11 cellular contexts compared by ENCODE assay signal in genomic region chr16:29738514-29738913, GRCh38. TPM values are rescaled to one million over a fixed set of nuclear protein-coding genes. Genes with fewer than 3 reads are reported as not detected.
DNase-seq lines count a peak whose midpoint lies in the region; ATAC-seq, FAIRE-seq and TF ChIP-seq lines count a peak whose summit lies in the region.
"Had no signal": no experiment of that assay in that cellular context is flagged by ENCODE, and none has a peak within 500 bp of the region (broad histone marks: within the 10 kb centered on the region; RNA-seq: fewer than 3 reads in every experiment).

No MANE protein-coding gene starts in this region.

- intact Hi-C loops in stomach (cut with DNase I; ENCODE audit: low total_unique reads) = no loop called here
- intact Hi-C loops in PC-3 (cut with micrococcal nuclease) = no loop called here

- peak; percentile 82 for FAIRE-seq in GM18507 (lab: Jason Lieb, UNC)

- no peaks in the 10 kb centered on the region for H3K79me2 ChIP-seq in PC-3 (ENCODE audit: low read length)

- peaks cover 0 to 21% (median 0%) of the 10 kb centered on the region in 3 donors for H3K27me3 ChIP-seq in stomach
- no peaks in the 10 kb centered on the region for H3K27me3 ChIP-seq in SJCRH30
- H3K27me3 ChIP-seq in PC-3 (ENCODE audit: low read length) = no peaks in the 10 kb centered on the region

- DNase-seq in GM18507 (ENCODE audit: extremely low spot score, insufficient read length, low read depth) = no peak
- peak; percentile 53 for DNase-seq in NAMALWA (ENCODE audit: low spot score)
- peak; percentile 29 for DNase-seq in activated naive CD4-positive, alpha-beta T cell treated with anti-CD3 and anti-CD28 coated beads, Interleukin-2, amount 50 U/mL, for 16 hours
- peak; percentile 55 for DNase-seq in stimulated activated CD4-positive, alpha-beta T cell treated with anti-CD3 and anti-CD28 coated beads, Interleukin-4, amount 100 ng/mL, for 24 hours
- no peak for DNase-seq in T1000 (lab: John Stamatoyannopoulos, UW)
- DNase-seq in stomach = no peak
- no peak for DNase-seq in SJCRH30
- DNase-seq in PC-3 = no peak
- DNase-seq: HCEC 1CT had no signal

- H3F3A ChIP-seq in PC-3 (ENCODE audit: low read length, unreplicated experiment) = no peaks in the 10 kb centered on the region

- H3K4me2 ChIP-seq in PC-3 (ENCODE audit: low read length) = no peak overlapping the region

- H3K9me3 ChIP-seq in stomach (no peaks in the 10 kb centered on the region), SJCRH30 (replicated peaks) (no peaks in the 10 kb centered on the region), PC-3 (ENCODE audit: low read length) (no peaks in the 10 kb centered on the region)

- H3K27ac ChIP-seq in stomach = no peak overlapping the region
- H3K27ac ChIP-seq in SJCRH30 = no peak overlapping the region
- H3K27ac ChIP-seq in PC-3 (ENCODE audit: low read length) = no peak overlapping the region

- no peak for TF ChIP-seq POLR2A in stomach (IDR thresholded peaks at IDR 0.05)

- WGBS in stomach, 5 donors = 32 to 46% (median 37%) methylated on average over 2 of the region's 2 CpGs

- no peaks in the 10 kb centered on the region for H3K9me2 ChIP-seq in PC-3 (replicated peaks; ENCODE audit: low read length)

- H3K4me1 ChIP-seq in stomach (no peaks in the 10 kb centered on the region), SJCRH30 (no peaks in the 10 kb centered on the region), PC-3 (ENCODE audit: insufficient read depth, low read length) (no peaks in the 10 kb centered on the region)

- no peak for TF ChIP-seq EP300 in stomach (IDR thresholded peaks at IDR 0.05)

- no peaks in the 10 kb centered on the region for H4K20me1 ChIP-seq in PC-3 (ENCODE audit: low read length)

- BruUV-seq in PC-3 (replicated peaks; lab: Mats Ljungman, UMichigan) = no TSS peak

- no peak overlapping the region for H2AFZ ChIP-seq in PC-3 (ENCODE audit: low read length)

- CTCF ChIA-PET in PC-3 (lab: Charles Lee) = no interaction called here

- TF ChIP-seq CTCF in stomach (IDR thresholded peaks at IDR 0.05) = no peak
- TF ChIP-seq CTCF in PC-3 (conservative IDR thresholded peaks at IDR 0.05; ENCODE audit: low read depth, low read length) = no peak

- H3K36me3 ChIP-seq in stomach (no peaks in the 10 kb centered on the region), SJCRH30 (no peaks in the 10 kb centered on the region), PC-3 (ENCODE audit: low read depth, low read length) (no peaks in the 10 kb centered on the region)

- POLR2A ChIA-PET in PC-3 (lab: Charles Lee; ENCODE audit: unreplicated experiment) = no interaction called here

- H3K9ac ChIP-seq in PC-3 (ENCODE audit: low read length) = no peak overlapping the region

- no peak for ATAC-seq in PC-3

- H3K4me3 ChIP-seq in stomach (no peak overlapping the region), SJCRH30 (no peak overlapping the region), PC-3 (ENCODE audit: low read length) (no peak overlapping the region)

RNA-seq across cellular contexts. Expression of gene C16orf54, which starts 7.3 kb away (rescaled TPM):
- total RNA-seq in stomach (1 to 10 TPM in 2 of 5 donors, under 1 TPM in 1, not detected in 2; 0.37 to 3.5 (median 2.3) TPM), PC-3 (2014; rRNA removed) (not detected in 2 replicates)
- polyA plus RNA-seq in stomach = under 1 TPM; 0.48 to 1.00 (median 0.92) TPM
- not detected in 2 replicates for total RNA-seq in SJCRH30 (2014; rRNA removed; shearing (Covaris generic))
- total RNA-seq: epithelial cell of proximal tubule, RPMI7951 had no signal

RNA-seq across cellular contexts. Expression of gene ZG16, which starts 39.5 kb away (rescaled TPM):
- total RNA-seq in stomach (10 to 100 TPM in 1 of 5 donors, 1 to 10 TPM in 1, not detected in 3; 1.1 to 33.6 TPM), PC-3 (2014; rRNA removed) (not detected in 2 replicates)
- polyA plus RNA-seq in stomach = under 1 TPM in 1 of 3 donors, not detected in 2; 0.76 TPM
- total RNA-seq in SJCRH30 (2014; rRNA removed; shearing (Covaris generic)) = not detected in 2 replicates
- total RNA-seq: epithelial cell of proximal tubule, RPMI7951 had no signal

RNA-seq across cellular contexts. Expression of gene KIF22, which starts 52.0 kb away (rescaled TPM):
- total RNA-seq in stomach (100 to 1,000 TPM in 1 of 5 donors, 10 to 100 TPM in 4; 11.1 to 229 (median 26.8) TPM), PC-3 (2014; rRNA removed) (87.6 and 93.1 TPM in 2 replicates)
- polyA plus RNA-seq in stomach = 10 to 100 TPM; 53.6 to 88.5 (median 59.2) TPM
- total RNA-seq in SJCRH30 (2014; rRNA removed; shearing (Covaris generic)) = 115 and 122 TPM in 2 replicates

RNA-seq across cellular contexts. Expression of gene QPRT, which starts 59.5 kb away (rescaled TPM):
- total RNA-seq in stomach = 100 to 1,000 TPM in 1 of 5 donors, 1 to 10 TPM in 3, not detected in 1; 5.1 to 114 (median 7.8) TPM
- polyA plus RNA-seq in stomach = 10 to 100 TPM in 1 of 3 donors, 1 to 10 TPM in 2; 2.4 to 11.6 (median 7.3) TPM
- total RNA-seq in SJCRH30 (2014; rRNA removed; shearing (Covaris generic)) = 51.0 and 51.9 TPM in 2 replicates
- total RNA-seq in PC-3 (2014; rRNA removed) = 0.22 and 1.3 TPM in 2 replicates

Comparison
In these comparisons a context has a peak if more than half of its experiments do, and no peak if none do; other contexts are left out.
1. DNase-seq: peak in NAMALWA (single experiment), activated naive CD4-positive, alpha-beta T cell treated with anti-CD3 and anti-CD28 coated beads, Interleukin-2, amount 50 U/mL, for 16 hours (single experiment) and stimulated activated CD4-positive, alpha-beta T cell treated with anti-CD3 and anti-CD28 coated beads, Interleukin-4, amount 100 ng/mL, for 24 hours (single experiment); none in GM18507 (single experiment), T1000 (single experiment), stomach (single experiment), SJCRH30 (0 of 2) and PC-3 (single experiment).